In genomic region chr17:81908793-81909192, GRCh38 we compare ENCODE assay signal across 26 cellular contexts. TPM values are rescaled to one million over a fixed set of nuclear protein-coding genes. Genes with fewer than 3 reads are reported as not detected.
"Had no signal": no experiment of that assay in that cellular context is flagged by ENCODE, and none has a peak within 500 bp of the region (broad histone marks: within the 10 kb centered on the region; RNA-seq: fewer than 3 reads in every experiment).

No MANE protein-coding gene starts in this region.

- H3K9me3 Mint-ChIP-seq: immature natural killer cell; mesothelial cell of epicardium; naive B cell; nephron progenitor cell; stimulated activated memory B cell treated with anti-CD40 and anti-IgM and Interleukin-4, amounts not matched to agents 10 μg/mL and 1 μg/mL and 100 μg/mL, for 72 hours; type B pancreatic cell had no signal

- H3K9me3 ChIP-seq: mucosa of descending colon, ovary, psoas muscle, spleen, testis, tibial artery had no signal

- H3K36me3 ChIP-seq: ovary had no signal

- H3K27ac ChIP-seq: dorsolateral prefrontal cortex, ovary, psoas muscle, skin epidermis, spleen, testis, tibial artery had no signal

- DNase-seq: dorsolateral prefrontal cortex; effector CD4-positive, alpha-beta T cell; hypothalamus; immature natural killer cell; islet precursor cell; kidney glomerular epithelial cell; left ventricle myocardium superior; mesenchymal stem cell; naive B cell; nephron progenitor cell; occipital lobe; ovary; psoas muscle; spleen; stimulated activated CD4-positive, alpha-beta T cell treated with anti-CD3 and anti-CD28 coated beads, Interleukin-4, amount 100 ng/mL, for 4 hours; stimulated activated naive CD8-positive, alpha-beta T cell treated with anti-CD3 and anti-CD28 coated beads, Interleukin-15, Interleukin-2, amounts not matched to agents 100 U/mL and 50 U/mL, for 24 hours; substantia nigra; testis; tibial artery had no signal

- H3K36me3 Mint-ChIP-seq: naive B cell had no signal

- H3K27me3 ChIP-seq: dorsolateral prefrontal cortex, ovary, spleen, testis, tibial artery had no signal

- H3K4me3 ChIP-seq: lung, mucosa of descending colon, ovary, psoas muscle, skin epidermis, spleen, testis, tibial artery had no signal

- H3K27me3 Mint-ChIP-seq: naive B cell; stimulated activated memory B cell treated with anti-CD40 and anti-IgM and Interleukin-4, amounts not matched to agents 10 μg/mL and 1 μg/mL and 100 μg/mL, for 72 hours; type B pancreatic cell had no signal

- ATAC-seq: left ventricle myocardium superior; mucosa of descending colon; psoas muscle; right cardiac atrium; stimulated activated memory B cell treated with anti-CD40 and anti-IgM and Interleukin-4, amounts not matched to agents 10 μg/mL and 1 μg/mL and 100 μg/mL, for 72 hours; stimulated activated naive CD8-positive, alpha-beta T cell treated with anti-CD3 and anti-CD28 coated beads, Interleukin-15, Interleukin-2, amounts not matched to agents 100 U/mL and 50 U/mL, for 24 hours had no signal

- H3K27ac Mint-ChIP-seq: immature natural killer cell; mesothelial cell of epicardium; naive B cell; nephron progenitor cell; stimulated activated memory B cell treated with anti-CD40 and anti-IgM and Interleukin-4, amounts not matched to agents 10 μg/mL and 1 μg/mL and 100 μg/mL, for 72 hours; type B pancreatic cell had no signal

RNA-seq across cellular contexts. Expression of gene NPB, which starts 6.8 kb away (rescaled TPM):
- polyA plus RNA-seq: immature natural killer cell had no signal
